In the genomic region with DNA sequence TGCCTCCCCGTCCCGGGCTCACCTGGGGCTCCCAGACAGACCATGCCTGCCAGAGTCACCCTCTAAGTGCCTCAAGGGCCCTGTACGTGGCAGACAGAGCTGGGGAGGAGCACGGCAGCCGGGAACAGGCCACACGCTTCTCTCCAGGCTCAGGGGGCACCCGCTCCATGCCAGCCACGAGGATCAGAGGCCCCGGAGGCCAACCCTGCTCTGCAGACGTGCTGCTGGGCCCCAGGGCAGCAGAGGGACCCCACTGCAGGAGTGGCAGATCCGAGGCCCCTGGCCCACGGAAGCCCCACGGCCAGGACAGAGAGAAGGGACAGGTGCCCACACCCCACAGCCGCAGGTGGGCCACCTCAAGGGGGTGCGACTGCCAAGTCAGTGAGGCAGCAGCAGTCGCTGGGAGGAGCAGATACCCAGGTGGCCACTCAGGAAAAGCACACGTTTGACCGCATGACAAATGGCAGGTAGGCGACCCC, we compare ENCODE assay signal across 31 cellular contexts.
"Had no signal": no experiment of that assay in that cellular context is flagged by ENCODE, and none has a peak within 500 bp of the region (broad histone marks: within the 10 kb centered on the region; RNA-seq: fewer than 3 reads in every experiment).

No MANE protein-coding gene starts in this region.

- H3K9me3 ChIP-seq: left lung, lower lobe of right lung, pancreas, prostate gland, stomach, testis, thyroid gland, transverse colon, upper lobe of left lung, uterus had no signal

- H3K4me1 ChIP-seq: pancreas, prostate gland, uterus had no signal

- H3K9ac ChIP-seq: neural progenitor cell had no signal

- H3K4me2 ChIP-seq: neural progenitor cell had no signal

- DNase-seq: hypothalamus; immature natural killer cell; kidney; left colon; mammary epithelial cell; mesendoderm; naive B cell; natural killer cell; nephron progenitor cell; pancreas; posterior cingulate gyrus; retina; stimulated activated CD4-positive, alpha-beta T cell treated with anti-CD3 and anti-CD28 coated beads, Interleukin-12 subunit alpha, Interleukin-12 subunit beta, amount 100 ng/mL, for 4 hours; stimulated activated CD4-positive, alpha-beta T cell treated with anti-CD3 and anti-CD28 coated beads, Interleukin-15, amount 100 ng/mL, for 24 hours; stimulated activated CD4-positive, alpha-beta T cell treated with anti-CD3 and anti-CD28 coated beads, Interleukin-2, amount 100 ng/mL, for 24 hours; stimulated activated CD4-positive, alpha-beta T cell treated with anti-CD3 and anti-CD28 coated beads, Interleukin-4, amount 100 ng/mL, for 1 hour; stimulated activated naive B cell treated with anti-CD40 and anti-IgM and Interleukin-4, amounts not matched to agents 10 μg/mL and 1 μg/mL and 100 μg/mL, for 72 hours; stimulated activated naive CD8-positive, alpha-beta T cell treated with anti-CD3 and anti-CD28 coated beads, Interleukin-15, Interleukin-2, amounts not matched to agents 100 U/mL and 50 U/mL, for 24 hours; stomach; testis; thyroid gland; transverse colon; uterus had no signal

- H3K27ac ChIP-seq: left lung, lower lobe of right lung, neural progenitor cell, pancreas, prostate gland, skin epidermis, stomach, testis, thyroid gland, transverse colon, upper lobe of left lung, uterus had no signal

- H3K4me3 ChIP-seq: left lung, lower lobe of right lung, neural progenitor cell, pancreas, prostate gland, skin epidermis, stomach, testis, thyroid gland, transverse colon, upper lobe of left lung, uterus had no signal

- H3K27me3 ChIP-seq: left lung, neural progenitor cell, pancreas, stomach, testis, thyroid gland, transverse colon, upper lobe of left lung, uterus had no signal

- H3K36me3 ChIP-seq: lower lobe of right lung, neural progenitor cell, pancreas, prostate gland, thyroid gland, transverse colon, uterus had no signal

- ATAC-seq: left colon; natural killer cell; pancreas; right cardiac atrium; sciatic nerve; stimulated activated naive B cell treated with anti-CD40 and anti-IgM and Interleukin-4, amounts not matched to agents 10 μg/mL and 1 μg/mL and 100 μg/mL, for 72 hours; stimulated activated naive CD8-positive, alpha-beta T cell treated with anti-CD3 and anti-CD28 coated beads, Interleukin-15, Interleukin-2, amounts not matched to agents 100 U/mL and 50 U/mL, for 24 hours had no signal

- H2AFZ ChIP-seq: neural progenitor cell had no signal
